ENCODE assay signal across 2 cellular contexts in the genomic region with DNA sequence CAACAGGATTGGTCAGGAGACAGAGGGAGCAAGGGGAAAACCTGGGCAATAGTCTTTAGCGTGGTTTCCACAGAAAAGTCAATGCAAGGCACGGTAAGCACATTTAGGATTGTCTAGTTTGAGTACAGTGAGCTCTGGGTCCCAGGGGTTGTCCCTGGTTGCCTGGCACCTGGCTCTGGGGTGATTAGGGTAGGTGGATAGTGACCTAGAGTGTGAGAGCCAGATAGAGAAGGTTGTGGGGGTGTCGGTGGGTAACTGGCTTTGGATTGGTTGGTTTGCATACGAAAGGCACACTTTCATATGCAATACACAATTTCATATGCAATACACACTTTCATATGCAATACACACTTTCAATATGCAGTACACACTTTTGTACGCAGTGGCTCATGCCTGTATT.
TF ChIP-seq lines count a peak whose summit lies in the region.

No MANE protein-coding gene starts in this region.

TF ChIP-seq in GM23338, 12 proteins besides CTCF, POLR2A, EP300 and RAD21 (continues in another document):
- TF ChIP-seq CREB1 (CRISPR knock-in tag; IDR thresholded peaks at IDR 0.05; ENCODE audit: low read depth) (no peak), EZH2phosphoT487 (IDR thresholded peaks at IDR 0.05; ENCODE audit: unreplicated experiment) (no peak), ZNF114 (CRISPR knock-in tag; IDR thresholded peaks at IDR 0.05) (no peak), NANOG (IDR thresholded peaks at IDR 0.05; ENCODE audit: borderline replicate concordance) (no peak), ZNF331 (CRISPR knock-in tag; IDR thresholded peaks at IDR 0.05; ENCODE audit: low read depth) (no peak), POLR2AphosphoS5 (IDR thresholded peaks at IDR 0.05; ENCODE audit: low read depth) (no peak; the same call in 1 of the 2 replicates), EZH2 (IDR thresholded peaks at IDR 0.05; ENCODE audit: low read depth, unreplicated experiment) (no peak)
- TF ChIP-seq, protein P1, sequence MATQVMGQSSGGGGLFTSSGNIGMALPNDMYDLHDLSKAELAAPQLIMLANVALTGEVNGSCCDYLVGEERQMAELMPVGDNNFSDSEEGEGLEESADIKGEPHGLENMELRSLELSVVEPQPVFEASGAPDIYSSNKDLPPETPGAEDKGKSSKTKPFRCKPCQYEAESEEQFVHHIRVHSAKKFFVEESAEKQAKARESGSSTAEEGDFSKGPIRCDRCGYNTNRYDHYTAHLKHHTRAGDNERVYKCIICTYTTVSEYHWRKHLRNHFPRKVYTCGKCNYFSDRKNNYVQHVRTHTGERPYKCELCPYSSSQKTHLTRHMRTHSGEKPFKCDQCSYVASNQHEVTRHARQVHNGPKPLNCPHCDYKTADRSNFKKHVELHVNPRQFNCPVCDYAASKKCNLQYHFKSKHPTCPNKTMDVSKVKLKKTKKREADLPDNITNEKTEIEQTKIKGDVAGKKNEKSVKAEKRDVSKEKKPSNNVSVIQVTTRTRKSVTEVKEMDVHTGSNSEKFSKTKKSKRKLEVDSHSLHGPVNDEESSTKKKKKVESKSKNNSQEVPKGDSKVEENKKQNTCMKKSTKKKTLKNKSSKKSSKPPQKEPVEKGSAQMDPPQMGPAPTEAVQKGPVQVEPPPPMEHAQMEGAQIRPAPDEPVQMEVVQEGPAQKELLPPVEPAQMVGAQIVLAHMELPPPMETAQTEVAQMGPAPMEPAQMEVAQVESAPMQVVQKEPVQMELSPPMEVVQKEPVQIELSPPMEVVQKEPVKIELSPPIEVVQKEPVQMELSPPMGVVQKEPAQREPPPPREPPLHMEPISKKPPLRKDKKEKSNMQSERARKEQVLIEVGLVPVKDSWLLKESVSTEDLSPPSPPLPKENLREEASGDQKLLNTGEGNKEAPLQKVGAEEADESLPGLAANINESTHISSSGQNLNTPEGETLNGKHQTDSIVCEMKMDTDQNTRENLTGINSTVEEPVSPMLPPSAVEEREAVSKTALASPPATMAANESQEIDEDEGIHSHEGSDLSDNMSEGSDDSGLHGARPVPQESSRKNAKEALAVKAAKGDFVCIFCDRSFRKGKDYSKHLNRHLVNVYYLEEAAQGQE (IDR thresholded peaks at IDR 0.05; ENCODE audit: unreplicated experiment): no peak
- TF ChIP-seq, protein P2, sequence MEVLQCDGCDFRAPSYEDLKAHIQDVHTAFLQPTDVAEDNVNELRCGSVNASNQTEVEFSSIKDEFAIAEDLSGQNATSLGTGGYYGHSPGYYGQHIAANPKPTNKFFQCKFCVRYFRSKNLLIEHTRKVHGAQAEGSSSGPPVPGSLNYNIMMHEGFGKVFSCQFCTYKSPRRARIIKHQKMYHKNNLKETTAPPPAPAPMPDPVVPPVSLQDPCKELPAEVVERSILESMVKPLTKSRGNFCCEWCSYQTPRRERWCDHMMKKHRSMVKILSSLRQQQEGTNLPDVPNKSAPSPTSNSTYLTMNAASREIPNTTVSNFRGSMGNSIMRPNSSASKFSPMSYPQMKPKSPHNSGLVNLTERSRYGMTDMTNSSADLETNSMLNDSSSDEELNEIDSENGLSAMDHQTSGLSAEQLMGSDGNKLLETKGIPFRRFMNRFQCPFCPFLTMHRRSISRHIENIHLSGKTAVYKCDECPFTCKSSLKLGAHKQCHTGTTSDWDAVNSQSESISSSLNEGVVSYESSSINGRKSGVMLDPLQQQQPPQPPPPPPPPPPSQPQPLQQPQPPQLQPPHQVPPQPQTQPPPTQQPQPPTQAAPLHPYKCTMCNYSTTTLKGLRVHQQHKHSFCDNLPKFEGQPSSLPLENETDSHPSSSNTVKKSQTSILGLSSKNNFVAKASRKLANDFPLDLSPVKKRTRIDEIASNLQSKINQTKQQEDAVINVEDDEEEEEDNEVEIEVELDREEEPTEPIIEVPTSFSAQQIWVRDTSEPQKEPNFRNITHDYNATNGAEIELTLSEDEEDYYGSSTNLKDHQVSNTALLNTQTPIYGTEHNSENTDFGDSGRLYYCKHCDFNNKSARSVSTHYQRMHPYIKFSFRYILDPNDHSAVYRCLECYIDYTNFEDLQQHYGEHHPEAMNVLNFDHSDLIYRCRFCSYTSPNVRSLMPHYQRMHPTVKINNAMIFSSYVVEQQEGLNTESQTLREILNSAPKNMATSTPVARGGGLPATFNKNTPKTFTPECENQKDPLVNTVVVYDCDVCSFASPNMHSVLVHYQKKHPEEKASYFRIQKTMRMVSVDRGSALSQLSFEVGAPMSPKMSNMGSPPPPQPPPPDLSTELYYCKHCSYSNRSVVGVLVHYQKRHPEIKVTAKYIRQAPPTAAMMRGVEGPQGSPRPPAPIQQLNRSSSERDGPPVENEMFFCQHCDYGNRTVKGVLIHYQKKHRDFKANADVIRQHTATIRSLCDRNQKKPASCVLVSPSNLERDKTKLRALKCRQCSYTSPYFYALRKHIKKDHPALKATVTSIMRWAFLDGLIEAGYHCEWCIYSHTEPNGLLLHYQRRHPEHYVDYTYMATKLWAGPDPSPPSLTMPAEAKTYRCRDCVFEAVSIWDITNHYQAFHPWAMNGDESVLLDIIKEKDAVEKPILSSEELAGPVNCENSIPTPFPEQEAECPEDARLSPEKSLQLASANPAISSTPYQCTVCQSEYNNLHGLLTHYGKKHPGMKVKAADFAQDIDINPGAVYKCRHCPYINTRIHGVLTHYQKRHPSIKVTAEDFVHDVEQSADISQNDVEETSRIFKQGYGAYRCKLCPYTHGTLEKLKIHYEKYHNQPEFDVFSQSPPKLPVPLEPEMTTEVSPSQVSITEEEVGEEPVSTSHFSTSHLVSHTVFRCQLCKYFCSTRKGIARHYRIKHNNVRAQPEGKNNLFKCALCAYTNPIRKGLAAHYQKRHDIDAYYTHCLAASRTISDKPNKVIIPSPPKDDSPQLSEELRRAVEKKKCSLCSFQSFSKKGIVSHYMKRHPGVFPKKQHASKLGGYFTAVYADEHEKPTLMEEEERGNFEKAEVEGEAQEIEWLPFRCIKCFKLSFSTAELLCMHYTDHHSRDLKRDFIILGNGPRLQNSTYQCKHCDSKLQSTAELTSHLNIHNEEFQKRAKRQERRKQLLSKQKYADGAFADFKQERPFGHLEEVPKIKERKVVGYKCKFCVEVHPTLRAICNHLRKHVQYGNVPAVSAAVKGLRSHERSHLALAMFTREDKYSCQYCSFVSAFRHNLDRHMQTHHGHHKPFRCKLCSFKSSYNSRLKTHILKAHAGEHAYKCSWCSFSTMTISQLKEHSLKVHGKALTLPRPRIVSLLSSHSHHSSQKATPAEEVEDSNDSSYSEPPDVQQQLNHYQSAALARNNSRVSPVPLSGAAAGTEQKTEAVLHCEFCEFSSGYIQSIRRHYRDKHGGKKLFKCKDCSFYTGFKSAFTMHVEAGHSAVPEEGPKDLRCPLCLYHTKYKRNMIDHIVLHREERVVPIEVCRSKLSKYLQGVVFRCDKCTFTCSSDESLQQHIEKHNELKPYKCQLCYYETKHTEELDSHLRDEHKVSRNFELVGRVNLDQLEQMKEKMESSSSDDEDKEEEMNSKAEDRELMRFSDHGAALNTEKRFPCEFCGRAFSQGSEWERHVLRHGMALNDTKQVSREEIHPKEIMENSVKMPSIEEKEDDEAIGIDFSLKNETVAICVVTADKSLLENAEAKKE (CRISPR knock-in tag; IDR thresholded peaks at IDR 0.05): no peak
- TF ChIP-seq, protein P3, sequence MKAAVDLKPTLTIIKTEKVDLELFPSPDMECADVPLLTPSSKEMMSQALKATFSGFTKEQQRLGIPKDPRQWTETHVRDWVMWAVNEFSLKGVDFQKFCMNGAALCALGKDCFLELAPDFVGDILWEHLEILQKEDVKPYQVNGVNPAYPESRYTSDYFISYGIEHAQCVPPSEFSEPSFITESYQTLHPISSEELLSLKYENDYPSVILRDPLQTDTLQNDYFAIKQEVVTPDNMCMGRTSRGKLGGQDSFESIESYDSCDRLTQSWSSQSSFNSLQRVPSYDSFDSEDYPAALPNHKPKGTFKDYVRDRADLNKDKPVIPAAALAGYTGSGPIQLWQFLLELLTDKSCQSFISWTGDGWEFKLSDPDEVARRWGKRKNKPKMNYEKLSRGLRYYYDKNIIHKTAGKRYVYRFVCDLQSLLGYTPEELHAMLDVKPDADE (IDR thresholded peaks at IDR 0.05): no peak

TF ChIP-seq in H1, 55 proteins besides CTCF, POLR2A, EP300 and RAD21:
- no peak for TF ChIP-seq BRCA1 (IDR thresholded peaks at IDR 0.05; ENCODE audit: low read depth, low read length)
- no peak for TF ChIP-seq CBX5 (IDR thresholded peaks at IDR 0.05; ENCODE audit: low read depth, low read length)
- no peak for TF ChIP-seq EGR1 (IDR thresholded peaks at IDR 0.05; ENCODE audit: borderline replicate concordance, low read depth, low read length)
- TF ChIP-seq, protein P4, sequence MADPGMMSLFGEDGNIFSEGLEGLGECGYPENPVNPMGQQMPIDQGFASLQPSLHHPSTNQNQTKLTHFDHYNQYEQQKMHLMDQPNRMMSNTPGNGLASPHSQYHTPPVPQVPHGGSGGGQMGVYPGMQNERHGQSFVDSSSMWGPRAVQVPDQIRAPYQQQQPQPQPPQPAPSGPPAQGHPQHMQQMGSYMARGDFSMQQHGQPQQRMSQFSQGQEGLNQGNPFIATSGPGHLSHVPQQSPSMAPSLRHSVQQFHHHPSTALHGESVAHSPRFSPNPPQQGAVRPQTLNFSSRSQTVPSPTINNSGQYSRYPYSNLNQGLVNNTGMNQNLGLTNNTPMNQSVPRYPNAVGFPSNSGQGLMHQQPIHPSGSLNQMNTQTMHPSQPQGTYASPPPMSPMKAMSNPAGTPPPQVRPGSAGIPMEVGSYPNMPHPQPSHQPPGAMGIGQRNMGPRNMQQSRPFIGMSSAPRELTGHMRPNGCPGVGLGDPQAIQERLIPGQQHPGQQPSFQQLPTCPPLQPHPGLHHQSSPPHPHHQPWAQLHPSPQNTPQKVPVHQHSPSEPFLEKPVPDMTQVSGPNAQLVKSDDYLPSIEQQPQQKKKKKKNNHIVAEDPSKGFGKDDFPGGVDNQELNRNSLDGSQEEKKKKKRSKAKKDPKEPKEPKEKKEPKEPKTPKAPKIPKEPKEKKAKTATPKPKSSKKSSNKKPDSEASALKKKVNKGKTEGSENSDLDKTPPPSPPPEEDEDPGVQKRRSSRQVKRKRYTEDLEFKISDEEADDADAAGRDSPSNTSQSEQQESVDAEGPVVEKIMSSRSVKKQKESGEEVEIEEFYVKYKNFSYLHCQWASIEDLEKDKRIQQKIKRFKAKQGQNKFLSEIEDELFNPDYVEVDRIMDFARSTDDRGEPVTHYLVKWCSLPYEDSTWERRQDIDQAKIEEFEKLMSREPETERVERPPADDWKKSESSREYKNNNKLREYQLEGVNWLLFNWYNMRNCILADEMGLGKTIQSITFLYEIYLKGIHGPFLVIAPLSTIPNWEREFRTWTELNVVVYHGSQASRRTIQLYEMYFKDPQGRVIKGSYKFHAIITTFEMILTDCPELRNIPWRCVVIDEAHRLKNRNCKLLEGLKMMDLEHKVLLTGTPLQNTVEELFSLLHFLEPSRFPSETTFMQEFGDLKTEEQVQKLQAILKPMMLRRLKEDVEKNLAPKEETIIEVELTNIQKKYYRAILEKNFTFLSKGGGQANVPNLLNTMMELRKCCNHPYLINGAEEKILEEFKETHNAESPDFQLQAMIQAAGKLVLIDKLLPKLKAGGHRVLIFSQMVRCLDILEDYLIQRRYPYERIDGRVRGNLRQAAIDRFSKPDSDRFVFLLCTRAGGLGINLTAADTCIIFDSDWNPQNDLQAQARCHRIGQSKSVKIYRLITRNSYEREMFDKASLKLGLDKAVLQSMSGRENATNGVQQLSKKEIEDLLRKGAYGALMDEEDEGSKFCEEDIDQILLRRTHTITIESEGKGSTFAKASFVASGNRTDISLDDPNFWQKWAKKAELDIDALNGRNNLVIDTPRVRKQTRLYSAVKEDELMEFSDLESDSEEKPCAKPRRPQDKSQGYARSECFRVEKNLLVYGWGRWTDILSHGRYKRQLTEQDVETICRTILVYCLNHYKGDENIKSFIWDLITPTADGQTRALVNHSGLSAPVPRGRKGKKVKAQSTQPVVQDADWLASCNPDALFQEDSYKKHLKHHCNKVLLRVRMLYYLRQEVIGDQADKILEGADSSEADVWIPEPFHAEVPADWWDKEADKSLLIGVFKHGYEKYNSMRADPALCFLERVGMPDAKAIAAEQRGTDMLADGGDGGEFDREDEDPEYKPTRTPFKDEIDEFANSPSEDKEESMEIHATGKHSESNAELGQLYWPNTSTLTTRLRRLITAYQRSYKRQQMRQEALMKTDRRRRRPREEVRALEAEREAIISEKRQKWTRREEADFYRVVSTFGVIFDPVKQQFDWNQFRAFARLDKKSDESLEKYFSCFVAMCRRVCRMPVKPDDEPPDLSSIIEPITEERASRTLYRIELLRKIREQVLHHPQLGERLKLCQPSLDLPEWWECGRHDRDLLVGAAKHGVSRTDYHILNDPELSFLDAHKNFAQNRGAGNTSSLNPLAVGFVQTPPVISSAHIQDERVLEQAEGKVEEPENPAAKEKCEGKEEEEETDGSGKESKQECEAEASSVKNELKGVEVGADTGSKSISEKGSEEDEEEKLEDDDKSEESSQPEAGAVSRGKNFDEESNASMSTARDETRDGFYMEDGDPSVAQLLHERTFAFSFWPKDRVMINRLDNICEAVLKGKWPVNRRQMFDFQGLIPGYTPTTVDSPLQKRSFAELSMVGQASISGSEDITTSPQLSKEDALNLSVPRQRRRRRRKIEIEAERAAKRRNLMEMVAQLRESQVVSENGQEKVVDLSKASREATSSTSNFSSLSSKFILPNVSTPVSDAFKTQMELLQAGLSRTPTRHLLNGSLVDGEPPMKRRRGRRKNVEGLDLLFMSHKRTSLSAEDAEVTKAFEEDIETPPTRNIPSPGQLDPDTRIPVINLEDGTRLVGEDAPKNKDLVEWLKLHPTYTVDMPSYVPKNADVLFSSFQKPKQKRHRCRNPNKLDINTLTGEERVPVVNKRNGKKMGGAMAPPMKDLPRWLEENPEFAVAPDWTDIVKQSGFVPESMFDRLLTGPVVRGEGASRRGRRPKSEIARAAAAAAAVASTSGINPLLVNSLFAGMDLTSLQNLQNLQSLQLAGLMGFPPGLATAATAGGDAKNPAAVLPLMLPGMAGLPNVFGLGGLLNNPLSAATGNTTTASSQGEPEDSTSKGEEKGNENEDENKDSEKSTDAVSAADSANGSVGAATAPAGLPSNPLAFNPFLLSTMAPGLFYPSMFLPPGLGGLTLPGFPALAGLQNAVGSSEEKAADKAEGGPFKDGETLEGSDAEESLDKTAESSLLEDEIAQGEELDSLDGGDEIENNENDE (IDR thresholded peaks at IDR 0.05; ENCODE audit: insufficient replicate concordance, low read length): no peak
- TF ChIP-seq CTBP2 (IDR thresholded peaks at IDR 0.05; ENCODE audit: borderline replicate concordance, insufficient read depth, insufficient read length, low read length): no peak
- TF ChIP-seq RBBP5 (IDR thresholded peaks at IDR 0.05; ENCODE audit: borderline replicate concordance, low read depth, low read length): no peak
- no peak for TF ChIP-seq TAF1 (IDR thresholded peaks at IDR 0.05; ENCODE audit: low read depth, low read length)
- no peak for TF ChIP-seq SUZ12 (IDR thresholded peaks at IDR 0.05; ENCODE audit: low read length)
- TF ChIP-seq TCF12 (IDR thresholded peaks at IDR 0.05; ENCODE audit: low read depth, low read length): peak; percentile 60; the same call in 1 of the 2 replicates
- TF ChIP-seq POLR2AphosphoS5 (IDR thresholded peaks at IDR 0.05; ENCODE audit: low read depth, low read length): peak; percentile 78
- TF ChIP-seq ASH2L (IDR thresholded peaks at IDR 0.05; ENCODE audit: low read length): no peak
